Comparison of ENCODE assay signal across 25 cellular contexts in the genomic region with DNA sequence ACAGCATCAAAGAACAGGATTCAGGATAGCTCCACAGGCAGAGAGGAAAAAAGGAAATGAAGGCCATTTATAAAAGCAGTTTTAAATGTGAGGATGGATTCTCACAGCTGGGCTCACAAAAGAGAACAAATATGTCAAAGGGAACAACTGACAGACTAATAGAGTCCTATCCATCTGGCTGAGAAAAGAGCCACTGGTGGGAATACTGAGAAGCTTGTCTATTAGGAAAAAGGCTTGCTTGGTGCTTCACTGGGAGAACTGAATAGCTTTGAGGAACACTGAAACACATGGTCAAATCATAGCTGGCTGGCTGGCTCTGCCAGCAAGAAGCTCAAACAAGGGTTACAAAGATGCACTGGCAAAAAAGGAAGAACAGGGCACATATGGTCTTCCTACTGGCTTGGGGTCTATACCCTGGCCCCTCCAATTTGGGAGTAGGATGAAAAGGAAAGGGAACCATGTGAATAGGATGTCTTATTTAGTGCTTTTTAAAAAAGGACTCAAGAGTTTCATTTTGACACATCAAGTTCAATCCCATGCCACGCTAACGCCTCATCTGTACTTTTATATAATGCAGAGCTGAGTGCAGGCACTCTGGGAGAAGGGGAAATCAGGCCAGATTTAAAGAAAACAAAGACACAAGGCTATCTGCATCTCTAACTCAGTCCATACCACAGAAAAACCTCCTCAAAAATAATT. TPM values are rescaled to one million over a fixed set of nuclear protein-coding genes. Genes with fewer than 3 reads are reported as not detected.
A peak's percentile ranks its signal among the peaks of the same experiment; 100 is the strongest.
DNase-seq lines count a peak whose midpoint lies in the region; ATAC-seq, FAIRE-seq and TF ChIP-seq lines count a peak whose summit lies in the region.
"Had no signal": no experiment of that assay in that cellular context is flagged by ENCODE, and none has a peak within 500 bp of the region (broad histone marks: within the 10 kb centered on the region; RNA-seq: fewer than 3 reads in every experiment).

No MANE protein-coding gene starts in this region.

- H3K4me1 ChIP-seq in right cardiac atrium (ENCODE audit: control insufficient read depth, insufficient read depth, low read length) (peaks cover 6% of the 10 kb centered on the region), GM12878 (ENCODE audit: control insufficient read depth, insufficient read depth, low read length) (peaks cover 22% of the 10 kb centered on the region), Peyer's patch (no peaks in the 10 kb centered on the region), tibial artery (no peaks in the 10 kb centered on the region)
- H3K4me1 ChIP-seq: BLaER1, Caco-2, vagina had no signal

- no peak overlapping the region for H3K4me3 ChIP-seq in right cardiac atrium (ENCODE audit: low read length)
- 0 out of 2 replicates have a peak overlapping the region, but pooled peaks have one; percentile 29 for H3K4me3 ChIP-seq in GM12878
- no peak overlapping the region for H3K4me3 ChIP-seq in Peyer's patch
- H3K4me3 ChIP-seq in tibial artery = no peak overlapping the region
- H3K4me3 ChIP-seq: BLaER1, hepatocyte, skin epidermis, vagina had no signal

- POLR2A ChIA-PET in GM12878 (lab: Charles Lee) = interaction anchor here (0.6 to 5.8 kb wide), 18 partner anchors 9 to 225 kb away, joined by 3 to 55 read pairs (median 5); a partner anchor contains a TSS

- H3K27ac ChIP-seq in right cardiac atrium (ENCODE audit: low read length) (peak overlapping the region; percentile 88), GM12878 (ENCODE audit: control insufficient read depth, insufficient read depth) (peak overlapping the region; percentile 67), Peyer's patch (no peak overlapping the region), tibial artery (no peak overlapping the region)
- H3K27ac ChIP-seq: BLaER1, hepatocyte, RWPE1, skin epidermis, vagina had no signal

- SMC1A ChIA-PET in GM12878 (lab: Charles Lee; ENCODE audit: uncharacterized antibody, unreplicated experiment) = interaction anchor here (0.7 to 9.0 kb wide), 42 partner anchors 9 to 225 kb away, joined by 3 to 408 read pairs (median 6); a partner anchor contains a TSS

- ATAC-seq in right cardiac atrium (no peak), GM12878 (peak; percentile 68), HG02610 (IDR thresholded peaks at IDR 0.05; ENCODE audit: unreplicated experiment) (no peak)
- ATAC-seq: SK-N-SH treated with all-trans-retinoic acid at 6 μM for 48 hours had no signal

- peak; percentile 47 for FAIRE-seq in GM12878 (lab: Jason Lieb, UNC)

- BruUV-seq in GM12878 (replicated peaks; lab: Mats Ljungman, UMichigan) = no TSS peak

- DNase-seq in right cardiac atrium = no peak
- DNase-seq in cardiac septum (ENCODE audit: low spot score) = no peak
- peak; percentile 48 for DNase-seq in GM12878 (ENCODE audit: low read depth, low spot score)
- DNase-seq in medulla oblongata (ENCODE audit: extremely low spot score) = peak; percentile 62
- DNase-seq in Peyer's patch = no peak
- no peak for DNase-seq in middle frontal gyrus (ENCODE audit: extremely low spot score, low spot score)
- no peak for DNase-seq in tibial artery
- DNase-seq: activated CD4-positive, alpha-beta T cell treated with anti-CD3 and anti-CD28 coated beads for 4 hours; Caco-2; DMS79 treated with DMSO at 0.1 percent for 48 hours; foreskin fibroblast; HCEC 1CT; Kasumi-1; MV-4-11; NCI-H146; NCI-H524 treated with DMSO at 0.1 percent for 48 hours; stimulated activated CD4-positive, alpha-beta T cell treated with anti-CD3 and anti-CD28 coated beads, Interleukin-2, amount 100 ng/mL, for 24 hours; T-helper 2 cell had no signal

- TF ChIP-seq POLR2A in GM12878 (IDR thresholded peaks at IDR 0.05; ENCODE audit: low read depth, low read length) (no peak), Peyer's patch (IDR thresholded peaks at IDR 0.05) (no peak)

- no peak for TF ChIP-seq RAD21 in GM12878 (IDR thresholded peaks at IDR 0.05; ENCODE audit: insufficient read depth, low read depth, low read length)

- CTCF ChIA-PET in GM12878 (lab: Yijun Ruan, JAX) = interaction anchor here (0.6 to 17.9 kb wide), 39 partner anchors 11 to 362 kb away, joined by 3 to 543 read pairs (median 4); a partner anchor contains a TSS

- no peak overlapping the region for H2AFZ ChIP-seq in GM12878 (ENCODE audit: control insufficient read depth, low read depth, low read length)
- H2AFZ ChIP-seq: hepatocyte had no signal

- in situ Hi-C loops in GM12878 (cut with MboI) = no loop called here

- no peaks in the 10 kb centered on the region for H3K79me2 ChIP-seq in GM12878 (ENCODE audit: control insufficient read depth, insufficient read depth, low read length)
- H3K79me2 ChIP-seq: hepatocyte had no signal

- 85% methylated on average over 2 of the region's 2 CpGs for WGBS in right cardiac atrium
- WGBS in GM12878 (ENCODE audit: insufficient coverage, insufficient replicate concordance, low lambda C conversion rate, missing lambda C conversion rate) = 0% methylated on average over 2 of the region's 2 CpGs

- no peaks in the 10 kb centered on the region for H4K20me1 ChIP-seq in GM12878 (ENCODE audit: control insufficient read depth, insufficient read depth)

- H3K36me3 ChIP-seq in GM12878 (ENCODE audit: control insufficient read depth in 2 of 2, insufficient read depth in 2 of 2, low read length in 1 of 2) (peaks cover 0 to 3% of the 10 kb centered on the region in 2 experiments; a peak in 2 of 4 replicates), Peyer's patch (no peaks in the 10 kb centered on the region), tibial artery (peaks cover 0 to 8% (median 4%) of the 10 kb centered on the region in 3 donors)
- H3K36me3 ChIP-seq: vagina had no signal

- H3K9me3 ChIP-seq in right cardiac atrium (ENCODE audit: control insufficient read depth, low read length) (no peaks in the 10 kb centered on the region), GM12878 (replicated peaks; ENCODE audit: control insufficient read depth, insufficient read depth, low read length) (no peaks in the 10 kb centered on the region), Peyer's patch (no peaks in the 10 kb centered on the region), tibial artery (no peaks in the 10 kb centered on the region)
- H3K9me3 ChIP-seq: BLaER1, Caco-2, vagina had no signal

- no peak for TF ChIP-seq CTCF in GM12878 (IDR thresholded peaks at IDR 0.05 in 2 of 3, conservative IDR thresholded peaks at IDR 0.05 in 1 of 3; ENCODE audit: control insufficient read depth in 2 of 3, extremely low read depth in 1 of 3, insufficient read depth in 1 of 3, low read depth in 3 of 3, low read length in 3 of 3)
- no peak for TF ChIP-seq CTCF in Peyer's patch (IDR thresholded peaks at IDR 0.05)
- TF ChIP-seq CTCF in tibial artery (IDR thresholded peaks at IDR 0.05) = no peak

- peak overlapping the region; percentile 77 for H3K4me2 ChIP-seq in GM12878 (ENCODE audit: control insufficient read depth, insufficient read depth)
- H3K4me2 ChIP-seq: BLaER1, hepatocyte had no signal

- no peaks in the 10 kb centered on the region for H3K27me3 ChIP-seq in right cardiac atrium (ENCODE audit: control insufficient read depth, insufficient read depth)
- H3K27me3 ChIP-seq in GM12878 (replicated peaks in 1 of 2; ENCODE audit: control insufficient read depth in 2 of 2, insufficient read depth in 2 of 2, low read length in 1 of 2) = no peaks in the 10 kb centered on the region
- H3K27me3 ChIP-seq in Peyer's patch = no peaks in the 10 kb centered on the region
- H3K27me3 ChIP-seq in tibial artery = no peaks in the 10 kb centered on the region
- H3K27me3 ChIP-seq: BLaER1, hepatocyte, vagina had no signal

- intact Hi-C loops in right cardiac atrium (cut with DNase I) = loop anchor here (5.0 kb wide), 3 partner anchors 46 to 124 kb away; a partner anchor contains a TSS
- intact Hi-C loops in cardiac septum (cut with DNase I) = loop anchor here (2.0 to 5.0 kb wide), 2 partner anchors 46 to 122 kb away; a partner anchor contains a TSS
- intact Hi-C loops in GM12878 (cut with micrococcal nuclease; ENCODE audit: unreplicated experiment) = no loop called here
- intact Hi-C loops in tibial artery (cut with DNase I; ENCODE audit: low total_unique reads) = loop anchor here (5.0 kb wide), 1 partner anchor 124 kb away; no protein-coding TSS in a partner anchor

- 0 out of 2 replicates have a peak overlapping the region, but pooled peaks have one; percentile 2 for H3K9ac ChIP-seq in GM12878 (ENCODE audit: control insufficient read depth, insufficient read depth, low read length)
- H3K9ac ChIP-seq: BLaER1 had no signal

- RAD21 ChIA-PET in GM12878 (lab: Charles Lee; ENCODE audit: unreplicated experiment) = interaction anchor here (0.8 to 12.3 kb wide), 21 partner anchors 9 to 286 kb away, joined by 3 to 467 read pairs (median 5); a partner anchor contains a TSS

- 0 out of 4 replicates have a peak, but pooled peaks of 1 of the 2 experiments have one; percentile 16 for TF ChIP-seq EP300 in GM12878 (IDR thresholded peaks at IDR 0.05; ENCODE audit: borderline replicate concordance in 1 of 2, control insufficient read depth in 1 of 2, low read depth in 2 of 2, low read length in 2 of 2)

RNA-seq across cellular contexts. Expression of a gene that starts 44.8 kb away (rescaled TPM):
- total RNA-seq in right cardiac atrium (100 to 1,000 TPM; 368 to 977 (median 629) TPM), cardiac septum (14.9 TPM), GM12878 (2014; rRNA removed) (1.0 and 1.5 TPM in 2 replicates), GM12878 (2014; rRNA removed; fragmentation: Illumina TruSeq; extraction: Trizol) (1.3 and 1.4 TPM in 2 replicates), GM12878 (2021) (1.8 and 3.6 TPM in 2 replicates), Peyer's patch (10 to 100 TPM in 1 of 4 donors, 1 to 10 TPM in 3; 3.5 to 11.6 (median 5.5) TPM)
- polyA plus RNA-seq in right cardiac atrium (729 TPM), GM12878 (2011; rRNA removed) (3.4 and 4.3 TPM in 2 replicates), GM12878 (2014; fragmentation: Illumina TruSeq; extraction: Trizol) (2.6 and 2.7 TPM in 2 replicates), GM12878 (2014; fragmentation: Nextera tagmentation; extraction: Ambion mirVana) (1 to 10 TPM in 1 of 2 experiments, under 1 TPM in 1; 0.46 to 1.3 TPM), GM12878 (2014; rRNA removed) (2.1 and 2.3 TPM in 2 replicates), GM12878 (2016; fragmentation: Nextera tagmentation; extraction: Ambion mirVana) (1 to 10 TPM; 1.3 to 1.8 TPM)
- 32.3 and 34.5 TPM in 2 replicates for total RNA-seq in GM12878 (2013; cell fraction: nucleolus; rRNA removed)
- 3.4 TPM for polyA plus RNA-seq in GM12878 (2011; ENCODE audit: low read depth)
- 2.8 and 3.5 TPM in 2 replicates for polyA plus RNA-seq in GM12878 (2011; cell fraction: cytosol; rRNA removed)
- 19.1 and 26.5 TPM in 2 replicates for polyA plus RNA-seq in GM12878 (2011; cell fraction: nucleus; rRNA removed)
- 4.7 and 5.4 TPM in 2 replicates for polyA plus RNA-seq in GM12878 (2012)
- 3.3 and 3.5 TPM in 2 replicates for polyA minus RNA-seq in GM12878 (2011; rRNA and poly(A)+ RNA removed)
- 1.2 TPM in 1 of 2 replicates, not detected in the other for polyA minus RNA-seq in GM12878 (2011; cell fraction: cytosol; rRNA and poly(A)+ RNA removed)
- 2.7 and 3.9 TPM in 2 replicates for polyA minus RNA-seq in GM12878 (2011; cell fraction: nucleus; rRNA and poly(A)+ RNA removed)

Comparison
In these comparisons a context has a peak if more than half of its experiments do, and no peak if none do; other contexts are left out.
1. RNA of a gene that starts 44.8 kb away (total RNA-seq): 368 to 977 TPM in right cardiac atrium; 14.9 TPM in cardiac septum (single experiment), 3.5 to 11.6 TPM in Peyer's patch and 1.0 to 34.5 TPM in GM12878; every median in the first group is over 10 times any median in the second.
2. DNase-seq: peak in GM12878 (single experiment) and medulla oblongata (single experiment); none in right cardiac atrium (0 of 3), cardiac septum (single experiment), Peyer's patch (0 of 3), middle frontal gyrus (single experiment) and tibial artery (0 of 2).
3. H3K27ac ChIP-seq: peak in right cardiac atrium (single experiment) and GM12878 (single experiment); none in Peyer's patch (0 of 4) and tibial artery (0 of 2).